17 cellular contexts compared by ENCODE assay signal in genomic region chr17:75701288-75701687, GRCh38. TPM values are rescaled to one million over a fixed set of nuclear protein-coding genes. Genes with fewer than 3 reads are reported as not detected.
DNase-seq lines count a peak whose midpoint lies in the region; ATAC-seq and TF ChIP-seq lines count a peak whose summit lies in the region.
"Had no signal": no experiment of that assay in that cellular context is flagged by ENCODE, and none has a peak within 500 bp of the region (broad histone marks: within the 10 kb centered on the region; RNA-seq: fewer than 3 reads in every experiment).

No MANE protein-coding gene starts in this region.

- POLR2A ChIA-PET in Panc1 (lab: Charles Lee) = no interaction called here

- H3K36me3 ChIP-seq in Panc1 (ENCODE audit: control insufficient read depth, insufficient read depth, low read length) (peaks cover 20% of the 10 kb centered on the region), colonic mucosa (peaks cover 1% of the 10 kb centered on the region), mucosa of rectum (ENCODE audit: control insufficient read depth in 2 of 2, insufficient read depth in 2 of 2, low read length in 2 of 2) (peaks cover 57 to 65% of the 10 kb centered on the region in 2 donors), suprapubic skin (peaks cover 64% of the 10 kb centered on the region)

- TF ChIP-seq CTCF in Panc1 (IDR thresholded peaks at IDR 0.05) (no peak), colonic mucosa (IDR thresholded peaks at IDR 0.05) (no peak), suprapubic skin (IDR thresholded peaks at IDR 0.05) (no peak)

- BruUV-seq in Panc1 (replicated peaks; lab: Mats Ljungman, UMichigan) = no TSS peak

- H3K27ac ChIP-seq in Panc1 (ENCODE audit: low read length) = peak overlapping the region; percentile 87
- peak overlapping the region; percentile 16 for H3K27ac ChIP-seq in colonic mucosa
- H3K27ac ChIP-seq in mucosa of rectum (ENCODE audit: low read depth in 2 of 2, low read length in 2 of 2) = peak overlapping the region; percentile 38 to 48
- peak overlapping the region; percentile 97 for H3K27ac ChIP-seq in suprapubic skin
- H3K27ac ChIP-seq: BLaER1 treated with 17β-estradiol and CSF1 and Interleukin-3, amounts not matched to agents 10 nM and 100 nM; SK-N-MC; tibial artery had no signal

- H3K4me1 ChIP-seq in Panc1 (ENCODE audit: control insufficient read depth, insufficient read depth, low read length) = peaks cover 55% of the 10 kb centered on the region
- peaks cover 3% of the 10 kb centered on the region for H3K4me1 ChIP-seq in colonic mucosa
- peaks cover 23 to 25% of the 10 kb centered on the region in 2 donors for H3K4me1 ChIP-seq in mucosa of rectum (ENCODE audit: control insufficient read depth in 2 of 2, insufficient read depth in 2 of 2, low read length in 2 of 2)
- peaks cover 64% of the 10 kb centered on the region for H3K4me1 ChIP-seq in suprapubic skin

- no peak for TF ChIP-seq POLR2A in suprapubic skin (IDR thresholded peaks at IDR 0.05)

- no peak for ATAC-seq in Panc1
- ATAC-seq: left lobe of liver had no signal

- H3K9me3 ChIP-seq in Panc1 (ENCODE audit: control insufficient read depth, insufficient read depth, low read depth, low read length) (no peaks in the 10 kb centered on the region), colonic mucosa (no peaks in the 10 kb centered on the region), mucosa of rectum (ENCODE audit: control insufficient read depth in 2 of 2, low read length in 2 of 2) (no peaks in the 10 kb centered on the region), suprapubic skin (no peaks in the 10 kb centered on the region)
- H3K9me3 ChIP-seq: BLaER1 treated with 17β-estradiol and CSF1 and Interleukin-3, amounts not matched to agents 10 nM and 100 nM; spleen; tibial artery had no signal

- H3K4me3 ChIP-seq in Panc1 (ENCODE audit: low read depth in 2 of 2, low read length in 2 of 2) (no peak overlapping the region), colonic mucosa (no peak overlapping the region), mucosa of rectum (ENCODE audit: low read length in 2 of 2) (no peak overlapping the region), suprapubic skin (no peak overlapping the region)
- H3K4me3 ChIP-seq: BLaER1 treated with 17β-estradiol and CSF1 and Interleukin-3, amounts not matched to agents 10 nM and 100 nM; SK-N-MC; spleen; tibial artery had no signal

- intact Hi-C loops in Panc1 (cut with micrococcal nuclease; ENCODE audit: unreplicated experiment) = no loop called here
- intact Hi-C loops in colonic mucosa (cut with DNase I) = no loop called here

- CTCF ChIA-PET in Panc1 (lab: Charles Lee) = no interaction called here

- WGBS in suprapubic skin = 90% methylated on average over 10 of the region's 10 CpGs

- in situ Hi-C loops in Panc1 (cut with HindIII; ENCODE audit: low pct_unique_long_range_greater_than_20kb, low sequenced_read_pairs) = no loop called here

- no peak for DNase-seq in Panc1 (ENCODE audit: low read depth, low spot score)
- DNase-seq in colonic mucosa = no peak
- DNase-seq in suprapubic skin (ENCODE audit: low spot score in 2 of 2) = peak in 1 of 2 donors; percentile 60
- DNase-seq in activated CD4-positive, alpha-beta T cell treated with anti-CD3 and anti-CD28 coated beads, Interleukin-2, amount 50 U/mL, for 4 hours = no peak
- DNase-seq in ecto neural progenitor cell (ENCODE audit: low spot score) = no peak
- DNase-seq in HK-2 (ENCODE audit: unreplicated experiment) = no peak
- DNase-seq in D341Med (ENCODE audit: low spot score) = no peak
- DNase-seq: activated naive CD4-positive, alpha-beta T cell; DMS79; NK-92 treated with Interleukin-12 subunit alpha and Interleukin-12 subunit beta, amount 100 ng/mL, for 24 hours; spleen; tibial artery had no signal

- no peaks in the 10 kb centered on the region for H3K27me3 ChIP-seq in Panc1 (ENCODE audit: control insufficient read depth, insufficient read depth, low read length)
- no peaks in the 10 kb centered on the region for H3K27me3 ChIP-seq in colonic mucosa
- H3K27me3 ChIP-seq in mucosa of rectum (ENCODE audit: control insufficient read depth in 2 of 2, insufficient read depth in 2 of 2, low read length in 2 of 2) = no peaks in the 10 kb centered on the region
- H3K27me3 ChIP-seq in suprapubic skin = no peaks in the 10 kb centered on the region
- H3K27me3 ChIP-seq: BLaER1 treated with 17β-estradiol and CSF1 and Interleukin-3, amounts not matched to agents 10 nM and 100 nM; spleen; tibial artery had no signal

- no peak for TF ChIP-seq EP300 in suprapubic skin (IDR thresholded peaks at IDR 0.05)

- no peak overlapping the region for H3K9ac ChIP-seq in colonic mucosa (ENCODE audit: low read depth in 2 of 2, low read length in 2 of 2)
- H3K9ac ChIP-seq in mucosa of rectum (ENCODE audit: low read depth in 1 of 2, low read length in 2 of 2) = no peak overlapping the region
- H3K9ac ChIP-seq: BLaER1 treated with 17β-estradiol and CSF1 and Interleukin-3, amounts not matched to agents 10 nM and 100 nM had no signal

RNA-seq across cellular contexts. Expression of gene ITGB4, which starts 20.0 kb away (rescaled TPM):
- 100 TPM for total RNA-seq in Panc1 (2021; ENCODE audit: unreplicated experiment)
- 115 TPM for polyA plus RNA-seq in Panc1 (2012; ENCODE audit: insufficient read length)
- total RNA-seq in colonic mucosa = 100 to 1,000 TPM; 267 to 272 TPM
- total RNA-seq in suprapubic skin = 100 to 1,000 TPM; 382 to 583 (median 474) TPM
- polyA plus RNA-seq: neural cell had no signal

RNA-seq across cellular contexts. Expression of gene SAP30BP, which starts 34.1 kb away (rescaled TPM):
- total RNA-seq in Panc1 (2021; ENCODE audit: unreplicated experiment) = 138 TPM
- polyA plus RNA-seq in Panc1 (2012; ENCODE audit: insufficient read length) = 89.8 TPM
- 10 to 100 TPM; 68.0 to 68.1 TPM for total RNA-seq in colonic mucosa
- 100 to 1,000 TPM in 1 of 4 donors, 10 to 100 TPM in 3; 67.0 to 104 (median 86.3) TPM for total RNA-seq in suprapubic skin

RNA-seq across cellular contexts. Expression of gene RECQL5, which starts 34.3 kb away (rescaled TPM):
- 46.1 TPM for total RNA-seq in Panc1 (2021; ENCODE audit: unreplicated experiment)
- polyA plus RNA-seq in Panc1 (2012; ENCODE audit: insufficient read length) = 34.1 TPM
- total RNA-seq in colonic mucosa = 10 to 100 TPM; 18.7 to 43.1 TPM
- 100 to 1,000 TPM in 1 of 4 donors, 10 to 100 TPM in 3; 35.3 to 129 (median 63.6) TPM for total RNA-seq in suprapubic skin

Comparison
In these comparisons a context has a peak if more than half of its experiments do, and no peak if none do; other contexts are left out.
1. H3K27ac ChIP-seq: peak in every context shown above with its lines; median percentile 97 in suprapubic skin; 87 in Panc1; 43 in mucosa of rectum; 16 in colonic mucosa.